In the genomic region with DNA sequence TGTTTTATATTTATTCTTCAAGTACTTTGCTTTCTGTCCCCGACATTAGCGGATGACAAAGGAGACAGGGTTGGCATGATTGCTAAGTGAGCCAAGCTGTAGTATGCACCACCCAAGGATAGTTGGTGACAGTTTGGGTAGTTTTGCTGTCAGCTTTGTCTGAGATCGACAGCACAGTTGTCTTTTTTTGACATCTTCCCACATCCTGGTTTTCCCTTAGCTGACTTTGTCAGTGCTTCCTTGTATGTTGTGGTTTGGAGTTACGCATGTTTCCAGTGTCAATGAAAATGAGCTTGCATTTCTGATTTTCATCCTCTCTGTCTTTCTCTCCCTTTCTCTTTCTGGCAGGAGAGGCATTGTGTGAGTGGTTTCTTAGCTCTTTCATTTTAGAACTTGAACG, we compare ENCODE assay signal across 26 cellular contexts. TPM values are rescaled to one million over a fixed set of nuclear protein-coding genes. Genes with fewer than 3 reads are reported as not detected.
A peak's percentile ranks its signal among the peaks of the same experiment; 100 is the strongest.
DNase-seq lines count a peak whose midpoint lies in the region; ATAC-seq and TF ChIP-seq lines count a peak whose summit lies in the region.
"Had no signal": no experiment of that assay in that cellular context is flagged by ENCODE, and none has a peak within 500 bp of the region (broad histone marks: within the 10 kb centered on the region; RNA-seq: fewer than 3 reads in every experiment).

No MANE protein-coding gene starts in this region.

- CTCF ChIA-PET in activated CD8-positive, alpha-beta T cell treated with anti-CD3 and anti-CD28 coated beads, Interleukin-2, amount 10 ng/mL, durations not matched to agents 7 days and 5 days (lab: Charles Lee) = interaction anchor here (1.0 to 1.8 kb wide), 3 partner anchors 10 to 15 kb away, joined by 4 to 5 read pairs (median 4); no protein-coding TSS in a partner anchor
- CTCF ChIA-PET in activated CD8-positive, alpha-beta T cell treated with anti-CD3 and anti-CD28 coated beads for 36 hours (lab: Charles Lee) = interaction anchor here (1.3 to 1.5 kb wide), 2 partner anchors 9 to 35 kb away, joined by 3 to 4 read pairs; no protein-coding TSS in a partner anchor
- CTCF ChIA-PET in CD8-positive, alpha-beta T cell (lab: Charles Lee) = interaction anchor here (1.1 to 2.2 kb wide), 3 partner anchors 9 to 23 kb away, joined by 3 to 8 read pairs (median 3); no protein-coding TSS in a partner anchor

- no peaks in the 10 kb centered on the region for H3K4me1 ChIP-seq in CD8-positive, alpha-beta T cell (ENCODE audit: insufficient read depth, low read length)

- H3K4me3 Mint-ChIP-seq in activated CD8-positive, alpha-beta T cell treated with anti-CD3 and anti-CD28 coated beads, Interleukin-2, amount 10 ng/mL, durations not matched to agents 7 days and 5 days = peak overlapping the region; percentile 9
- H3K4me3 Mint-ChIP-seq in activated CD8-positive, alpha-beta T cell treated with anti-CD3 and anti-CD28 coated beads for 36 hours = no peak overlapping the region
- H3K4me3 Mint-ChIP-seq in CD8-positive, alpha-beta T cell = peak overlapping the region; percentile 71
- H3K4me3 Mint-ChIP-seq in T-helper 17 cell = peak overlapping the region; percentile 26
- peak overlapping the region; percentile 20 to 81 (median 66) for H3K4me3 Mint-ChIP-seq in naive thymus-derived CD8-positive, alpha-beta T cell
- no peak overlapping the region for H3K4me3 Mint-ChIP-seq in activated T-helper 1 cell treated with anti-CD3 and anti-CD28 coated beads, Interleukin-12 subunit alpha, Interleukin-12 subunit beta, Interleukin-2, Interleukin-4 antibody, amounts not matched to agents 30 ng/mL and 10 ng/mL and 1 ng/mL, durations not matched to agents 14 hours and 24 hours and 36 hours
- H3K4me3 Mint-ChIP-seq: GM23338, H9 had no signal

- ATAC-seq in activated CD8-positive, alpha-beta T cell treated with anti-CD3 and anti-CD28 coated beads, Interleukin-2, amount 10 ng/mL, durations not matched to agents 7 days and 5 days = no peak
- ATAC-seq in activated CD8-positive, alpha-beta T cell treated with anti-CD3 and anti-CD28 coated beads for 36 hours = no peak
- no peak for ATAC-seq in CD8-positive, alpha-beta T cell
- ATAC-seq in T-helper 17 cell = no peak
- no peak for ATAC-seq in naive thymus-derived CD8-positive, alpha-beta T cell
- ATAC-seq: GM23338, HepG2, K562, Panc1 had no signal

- peak overlapping the region; percentile 31 for H3K4me3 ChIP-seq in CD8-positive, alpha-beta T cell (ENCODE audit: low read depth, low read length)
- H3K4me3 ChIP-seq: GM23338, K562, MG63, SK-N-MC had no signal

- no peak for TF ChIP-seq CTCF in activated CD8-positive, alpha-beta T cell treated with anti-CD3 and anti-CD28 coated beads for 36 hours (IDR thresholded peaks at IDR 0.05)
- no peak for TF ChIP-seq CTCF in CD8-positive, alpha-beta T cell (IDR thresholded peaks at IDR 0.05)

- H3K27me3 Mint-ChIP-seq in activated CD8-positive, alpha-beta T cell treated with anti-CD3 and anti-CD28 coated beads, Interleukin-2, amount 10 ng/mL, durations not matched to agents 7 days and 5 days (ENCODE audit: low read depth) = no peaks in the 10 kb centered on the region
- no peaks in the 10 kb centered on the region for H3K27me3 Mint-ChIP-seq in activated CD8-positive, alpha-beta T cell treated with anti-CD3 and anti-CD28 coated beads for 36 hours
- no peaks in the 10 kb centered on the region for H3K27me3 Mint-ChIP-seq in CD8-positive, alpha-beta T cell (ENCODE audit: low read depth)
- H3K27me3 Mint-ChIP-seq in T-helper 17 cell = peaks cover 5% of the 10 kb centered on the region
- no peaks in the 10 kb centered on the region for H3K27me3 Mint-ChIP-seq in naive thymus-derived CD8-positive, alpha-beta T cell
- H3K27me3 Mint-ChIP-seq in activated T-helper 1 cell treated with anti-CD3 and anti-CD28 coated beads, Interleukin-12 subunit alpha, Interleukin-12 subunit beta, Interleukin-2, Interleukin-4 antibody, amounts not matched to agents 30 ng/mL and 10 ng/mL and 1 ng/mL, durations not matched to agents 14 hours and 24 hours and 36 hours (ENCODE audit: insufficient read depth) = peaks cover 5% of the 10 kb centered on the region

- intact Hi-C loops in activated CD8-positive, alpha-beta T cell treated with anti-CD3 and anti-CD28 coated beads for 36 hours (cut with micrococcal nuclease) = no loop called here
- intact Hi-C loops in CD8-positive, alpha-beta T cell (cut with DNase I, micrococcal nuclease) = no loop called here
- intact Hi-C loops in activated T-helper 1 cell treated with anti-CD3 and anti-CD28 coated beads, Interleukin-12 subunit alpha, Interleukin-12 subunit beta, Interleukin-2, Interleukin-4 antibody, amounts not matched to agents 30 ng/mL and 10 ng/mL and 1 ng/mL, durations not matched to agents 14 hours and 24 hours and 36 hours (cut with micrococcal nuclease) = no loop called here

- POLR2A ChIA-PET in activated CD8-positive, alpha-beta T cell treated with anti-CD3 and anti-CD28 coated beads, Interleukin-2, amount 10 ng/mL, durations not matched to agents 7 days and 5 days (lab: Charles Lee) = interaction anchor here (0.7 to 1.2 kb wide), 3 partner anchors 17 to 45 kb away, joined by 3 to 4 read pairs (median 3); partner anchors contain the start of gene DOCK10
- POLR2A ChIA-PET in activated CD8-positive, alpha-beta T cell treated with anti-CD3 and anti-CD28 coated beads for 36 hours (lab: Charles Lee) = no interaction called here
- POLR2A ChIA-PET in CD8-positive, alpha-beta T cell (lab: Charles Lee) = interaction anchor here (0.9 to 1.6 kb wide), 2 partner anchors 30 to 34 kb away, joined by 3 to 5 read pairs; no protein-coding TSS in a partner anchor
- POLR2A ChIA-PET in naive thymus-derived CD8-positive, alpha-beta T cell (lab: Charles Lee) = no interaction called here

- no peaks in the 10 kb centered on the region for H3K9me3 Mint-ChIP-seq in activated CD8-positive, alpha-beta T cell treated with anti-CD3 and anti-CD28 coated beads, Interleukin-2, amount 10 ng/mL, durations not matched to agents 7 days and 5 days (ENCODE audit: insufficient read depth)
- no peaks in the 10 kb centered on the region for H3K9me3 Mint-ChIP-seq in activated CD8-positive, alpha-beta T cell treated with anti-CD3 and anti-CD28 coated beads for 36 hours
- no peaks in the 10 kb centered on the region for H3K9me3 Mint-ChIP-seq in CD8-positive, alpha-beta T cell
- H3K9me3 Mint-ChIP-seq in naive thymus-derived CD8-positive, alpha-beta T cell = no peaks in the 10 kb centered on the region
- no peaks in the 10 kb centered on the region for H3K9me3 Mint-ChIP-seq in activated T-helper 1 cell treated with anti-CD3 and anti-CD28 coated beads, Interleukin-12 subunit alpha, Interleukin-12 subunit beta, Interleukin-2, Interleukin-4 antibody, amounts not matched to agents 30 ng/mL and 10 ng/mL and 1 ng/mL, durations not matched to agents 14 hours and 24 hours and 36 hours
- H3K9me3 Mint-ChIP-seq: GM23338, H9 had no signal

- no peaks in the 10 kb centered on the region for H3K36me3 ChIP-seq in CD8-positive, alpha-beta T cell (ENCODE audit: insufficient read depth, low read length)
- H3K36me3 ChIP-seq: MG63 had no signal

- no peak for DNase-seq in activated CD8-positive, alpha-beta T cell treated with anti-CD3 and anti-CD28 coated beads, Interleukin-2, amount 10 ng/mL, durations not matched to agents 7 days and 5 days
- DNase-seq in activated CD8-positive, alpha-beta T cell treated with anti-CD3 and anti-CD28 coated beads for 36 hours = no peak
- DNase-seq in CD8-positive, alpha-beta T cell = no peak
- DNase-seq in T-helper 17 cell = no peak
- peak in 1 of 10 donors; percentile 2 for DNase-seq in naive thymus-derived CD8-positive, alpha-beta T cell
- no peak for DNase-seq in SIG-M5 treated with dmso at 0.1 percent for 504 hours (lab: John Stamatoyannopoulos, UW; ENCODE audit: unreplicated experiment)
- DNase-seq in activated T-helper 1 cell treated with anti-CD3 and anti-CD28 coated beads, Interleukin-12 subunit alpha, Interleukin-12 subunit beta, Interleukin-2, Interleukin-4 antibody, amounts not matched to agents 30 ng/mL and 10 ng/mL and 1 ng/mL, durations not matched to agents 14 hours and 24 hours and 36 hours (ENCODE audit: low spot score) = no peak
- DNase-seq in NCI-H2081 (lab: John Stamatoyannopoulos, UW) = no peak
- DNase-seq: 8988T, ACHN, DMS53, H9, Kasumi-1, MG63, NCI-H1105 treated with DMSO at 0.1 percent for 48 hours, NCI-H146, NCI-H2029 treated with DMSO at 0.1 percent for 48 hours, NCI-H2227 treated with DMSO at 0.1 percent for 48 hours, NCI-H526 treated with DMSO at 0.1 percent for 48 hours, SHP77 had no signal

- H3K9me3 ChIP-seq in CD8-positive, alpha-beta T cell (ENCODE audit: low read length) = no peaks in the 10 kb centered on the region
- H3K9me3 ChIP-seq in T-helper 17 cell (ENCODE audit: control insufficient read depth, low read length, poor library complexity, severe bottlenecking) = no peaks in the 10 kb centered on the region
- H3K9me3 ChIP-seq: MG63 had no signal

- no peak overlapping the region for H3K27ac ChIP-seq in CD8-positive, alpha-beta T cell (ENCODE audit: low read depth, low read length)
- H3K27ac ChIP-seq: RWPE1, SK-N-MC had no signal

- H3K4me1 Mint-ChIP-seq in activated CD8-positive, alpha-beta T cell treated with anti-CD3 and anti-CD28 coated beads, Interleukin-2, amount 10 ng/mL, durations not matched to agents 7 days and 5 days (ENCODE audit: low read depth) = peaks cover 14% of the 10 kb centered on the region
- H3K4me1 Mint-ChIP-seq in activated CD8-positive, alpha-beta T cell treated with anti-CD3 and anti-CD28 coated beads for 36 hours (ENCODE audit: low read depth) = peaks cover 23% of the 10 kb centered on the region
- peaks cover 15% of the 10 kb centered on the region for H3K4me1 Mint-ChIP-seq in CD8-positive, alpha-beta T cell (ENCODE audit: low read depth)
- peaks cover 3% of the 10 kb centered on the region for H3K4me1 Mint-ChIP-seq in T-helper 17 cell
- H3K4me1 Mint-ChIP-seq in naive thymus-derived CD8-positive, alpha-beta T cell = peaks cover 9 to 19% (median 15%) of the 10 kb centered on the region in 4 donors
- H3K4me1 Mint-ChIP-seq in activated T-helper 1 cell treated with anti-CD3 and anti-CD28 coated beads, Interleukin-12 subunit alpha, Interleukin-12 subunit beta, Interleukin-2, Interleukin-4 antibody, amounts not matched to agents 30 ng/mL and 10 ng/mL and 1 ng/mL, durations not matched to agents 14 hours and 24 hours and 36 hours (ENCODE audit: low read depth) = peaks cover 5% of the 10 kb centered on the region
- H3K4me1 Mint-ChIP-seq: GM23338, H9 had no signal

- no peaks in the 10 kb centered on the region for H3K36me3 Mint-ChIP-seq in activated CD8-positive, alpha-beta T cell treated with anti-CD3 and anti-CD28 coated beads, Interleukin-2, amount 10 ng/mL, durations not matched to agents 7 days and 5 days (ENCODE audit: low read depth)
- H3K36me3 Mint-ChIP-seq in activated CD8-positive, alpha-beta T cell treated with anti-CD3 and anti-CD28 coated beads for 36 hours (ENCODE audit: low read depth) = no peaks in the 10 kb centered on the region
- no peaks in the 10 kb centered on the region for H3K36me3 Mint-ChIP-seq in CD8-positive, alpha-beta T cell
- no peaks in the 10 kb centered on the region for H3K36me3 Mint-ChIP-seq in T-helper 17 cell (ENCODE audit: low read depth)
- no peaks in the 10 kb centered on the region for H3K36me3 Mint-ChIP-seq in naive thymus-derived CD8-positive, alpha-beta T cell
- H3K36me3 Mint-ChIP-seq in activated T-helper 1 cell treated with anti-CD3 and anti-CD28 coated beads, Interleukin-12 subunit alpha, Interleukin-12 subunit beta, Interleukin-2, Interleukin-4 antibody, amounts not matched to agents 30 ng/mL and 10 ng/mL and 1 ng/mL, durations not matched to agents 14 hours and 24 hours and 36 hours (ENCODE audit: low read depth) = no peaks in the 10 kb centered on the region

- H3K27me3 ChIP-seq in CD8-positive, alpha-beta T cell (ENCODE audit: insufficient read depth, low read length) = no peaks in the 10 kb centered on the region
- H3K27me3 ChIP-seq: MG63 had no signal

- peak overlapping the region; percentile 71 for H3K27ac Mint-ChIP-seq in activated CD8-positive, alpha-beta T cell treated with anti-CD3 and anti-CD28 coated beads, Interleukin-2, amount 10 ng/mL, durations not matched to agents 7 days and 5 days
- no peak overlapping the region for H3K27ac Mint-ChIP-seq in activated CD8-positive, alpha-beta T cell treated with anti-CD3 and anti-CD28 coated beads for 36 hours
- H3K27ac Mint-ChIP-seq in CD8-positive, alpha-beta T cell = no peak overlapping the region
- no peak overlapping the region for H3K27ac Mint-ChIP-seq in T-helper 17 cell
- peak overlapping the region in 8 of 10 donors; percentile 47 to 89 (median 64) for H3K27ac Mint-ChIP-seq in naive thymus-derived CD8-positive, alpha-beta T cell
- no peak overlapping the region for H3K27ac Mint-ChIP-seq in activated T-helper 1 cell treated with anti-CD3 and anti-CD28 coated beads, Interleukin-12 subunit alpha, Interleukin-12 subunit beta, Interleukin-2, Interleukin-4 antibody, amounts not matched to agents 30 ng/mL and 10 ng/mL and 1 ng/mL, durations not matched to agents 14 hours and 24 hours and 36 hours
- H3K27ac Mint-ChIP-seq: GM23338, H9 had no signal

RNA-seq across cellular contexts. Expression of gene DOCK10, which starts 44.6 kb away (rescaled TPM):
- total RNA-seq in activated CD8-positive, alpha-beta T cell treated with anti-CD3 and anti-CD28 coated beads, Interleukin-2, amount 10 ng/mL, durations not matched to agents 7 days and 5 days = 100 to 1,000 TPM; 343 to 344 TPM
- total RNA-seq in activated CD8-positive, alpha-beta T cell treated with anti-CD3 and anti-CD28 coated beads for 36 hours = 100 to 1,000 TPM; 191 to 198 TPM
- 100 to 1,000 TPM; 183 to 188 TPM for total RNA-seq in CD8-positive, alpha-beta T cell
- 100 to 1,000 TPM; 185 to 233 TPM for total RNA-seq in T-helper 17 cell
- total RNA-seq in naive thymus-derived CD8-positive, alpha-beta T cell = 100 to 1,000 TPM; 165 to 180 TPM
- polyA plus RNA-seq in naive thymus-derived CD8-positive, alpha-beta T cell = 10 to 100 TPM; 34.1 to 57.9 (median 47.8) TPM
- 144 and 159 TPM in 2 replicates for total RNA-seq in activated T-helper 1 cell treated with anti-CD3 and anti-CD28 coated beads, Interleukin-12 subunit alpha, Interleukin-12 subunit beta, Interleukin-2, Interleukin-4 antibody, amounts not matched to agents 30 ng/mL and 10 ng/mL and 1 ng/mL, durations not matched to agents 14 hours and 24 hours and 36 hours
- total RNA-seq: HepG2 had no signal
- polyA plus RNA-seq: HepG2 had no signal

Comparison
In these comparisons a context has a peak if more than half of its experiments do, and no peak if none do; other contexts are left out.
1. H3K27ac Mint-ChIP-seq: peak in activated CD8-positive, alpha-beta T cell treated with anti-CD3 and anti-CD28 coated beads, Interleukin-2, amount 10 ng/mL, durations not matched to agents 7 days and 5 days (single experiment) and naive thymus-derived CD8-positive, alpha-beta T cell (8 of 10); none in activated CD8-positive, alpha-beta T cell treated with anti-CD3 and anti-CD28 coated beads for 36 hours (single experiment), CD8-positive, alpha-beta T cell (single experiment), T-helper 17 cell (single experiment) and activated T-helper 1 cell treated with anti-CD3 and anti-CD28 coated beads, Interleukin-12 subunit alpha, Interleukin-12 subunit beta, Interleukin-2, Interleukin-4 antibody, amounts not matched to agents 30 ng/mL and 10 ng/mL and 1 ng/mL, durations not matched to agents 14 hours and 24 hours and 36 hours (single experiment).
2. H3K4me3 Mint-ChIP-seq: peak in activated CD8-positive, alpha-beta T cell treated with anti-CD3 and anti-CD28 coated beads, Interleukin-2, amount 10 ng/mL, durations not matched to agents 7 days and 5 days (single experiment), CD8-positive, alpha-beta T cell (single experiment), T-helper 17 cell (single experiment) and naive thymus-derived CD8-positive, alpha-beta T cell (10 of 10); none in activated CD8-positive, alpha-beta T cell treated with anti-CD3 and anti-CD28 coated beads for 36 hours (single experiment) and activated T-helper 1 cell treated with anti-CD3 and anti-CD28 coated beads, Interleukin-12 subunit alpha, Interleukin-12 subunit beta, Interleukin-2, Interleukin-4 antibody, amounts not matched to agents 30 ng/mL and 10 ng/mL and 1 ng/mL, durations not matched to agents 14 hours and 24 hours and 36 hours (single experiment).
3. POLR2A ChIA-PET loops: an anchor here in activated CD8-positive, alpha-beta T cell treated with anti-CD3 and anti-CD28 coated beads, Interleukin-2, amount 10 ng/mL, durations not matched to agents 7 days and 5 days (0.7 to 1.2 kb wide) and CD8-positive, alpha-beta T cell (0.9 to 1.6 kb wide); none called in activated CD8-positive, alpha-beta T cell treated with anti-CD3 and anti-CD28 coated beads for 36 hours and naive thymus-derived CD8-positive, alpha-beta T cell.